ENCODE assay signal across 22 cellular contexts in genomic region chr16:47866431-47866830, GRCh38.
"Had no signal": no experiment of that assay in that cellular context is flagged by ENCODE, and none has a peak within 500 bp of the region (broad histone marks: within the 10 kb centered on the region; RNA-seq: fewer than 3 reads in every experiment).

No MANE protein-coding gene starts in this region.

- H3K27ac Mint-ChIP-seq: activated CD8-positive, alpha-beta T cell treated with anti-CD3 and anti-CD28 coated beads for 36 hours; activated naive CD8-positive, alpha-beta T cell treated with anti-CD3 and anti-CD28 coated beads, Interleukin-2, amount 10 ng/mL, durations not matched to agents 7 days and 5 days; activated T-helper 17 cell treated with anti-CD3 and anti-CD28 coated beads, Interleukin-2, amount 50 U/mL, for 72 hours; dendritic cell treated with granulocyte-macrophage colony-stimulating factor and Interleukin-4, amounts not matched to agents 40 ng/mL and 50 ng/mL, for 4 days; nephron progenitor cell; T-cell had no signal

- H3K4me3 Mint-ChIP-seq: activated CD8-positive, alpha-beta T cell treated with anti-CD3 and anti-CD28 coated beads for 36 hours; activated naive CD8-positive, alpha-beta T cell treated with anti-CD3 and anti-CD28 coated beads, Interleukin-2, amount 10 ng/mL, durations not matched to agents 7 days and 5 days; activated T-helper 17 cell treated with anti-CD3 and anti-CD28 coated beads, Interleukin-2, amount 50 U/mL, for 72 hours; dendritic cell treated with granulocyte-macrophage colony-stimulating factor and Interleukin-4, amounts not matched to agents 40 ng/mL and 50 ng/mL, for 4 days; nephron progenitor cell; T-cell had no signal

- H3K36me3 Mint-ChIP-seq: activated naive CD8-positive, alpha-beta T cell treated with anti-CD3 and anti-CD28 coated beads, Interleukin-2, amount 10 ng/mL, durations not matched to agents 7 days and 5 days; T-cell had no signal

- H3K27me3 Mint-ChIP-seq: activated naive CD8-positive, alpha-beta T cell treated with anti-CD3 and anti-CD28 coated beads, Interleukin-2, amount 10 ng/mL, durations not matched to agents 7 days and 5 days; dendritic cell treated with granulocyte-macrophage colony-stimulating factor and Interleukin-4, amounts not matched to agents 40 ng/mL and 50 ng/mL, for 4 days; progenitor cell of endocrine pancreas had no signal

- H3K9me3 Mint-ChIP-seq: activated CD8-positive, alpha-beta T cell treated with anti-CD3 and anti-CD28 coated beads for 36 hours; activated naive CD8-positive, alpha-beta T cell treated with anti-CD3 and anti-CD28 coated beads, Interleukin-2, amount 10 ng/mL, durations not matched to agents 7 days and 5 days had no signal

- DNase-seq: activated CD4-positive, alpha-beta T cell treated with anti-CD3 and anti-CD28 coated beads for 48 hours; activated CD4-positive, CD25-positive, alpha-beta regulatory T cell; activated CD8-positive, alpha-beta T cell treated with anti-CD3 and anti-CD28 coated beads for 36 hours; activated naive CD4-positive, alpha-beta T cell; activated naive CD8-positive, alpha-beta T cell treated with anti-CD3 and anti-CD28 coated beads, Interleukin-2, amount 10 ng/mL, durations not matched to agents 7 days and 5 days; activated T-cell treated with anti-CD3 and anti-CD28 coated beads, Interleukin-2, amount 50 U/mL, for 1 hour; amygdala; brain microvascular endothelial cell; effector memory CD4-positive, alpha-beta T cell; glutamatergic neuron; hippocampal formation; nephron progenitor cell; stimulated activated CD4-positive, alpha-beta T cell treated with anti-CD3 and anti-CD28 coated beads, Interleukin-2, amount 100 ng/mL, for 24 hours; stimulated activated naive CD8-positive, alpha-beta T cell treated with anti-CD3 and anti-CD28 coated beads, Interleukin-15, Interleukin-2, amounts not matched to agents 100 U/mL and 50 U/mL, for 24 hours; substantia nigra; T-cell; tibial artery had no signal

- H3K4me1 Mint-ChIP-seq: activated naive CD8-positive, alpha-beta T cell treated with anti-CD3 and anti-CD28 coated beads, Interleukin-2, amount 10 ng/mL, durations not matched to agents 7 days and 5 days; nephron progenitor cell; T-cell had no signal

- FAIRE-seq: islet of Langerhans had no signal

- H3K27ac ChIP-seq: brain microvascular endothelial cell, tibial artery had no signal

- H3K36me3 ChIP-seq: brain microvascular endothelial cell, tibial artery had no signal

- H3K4me3 ChIP-seq: lung, tibial artery had no signal

- H3K27me3 ChIP-seq: brain microvascular endothelial cell, tibial artery had no signal
